Comparison of ENCODE assay signal across 17 cellular contexts in the genomic region with DNA sequence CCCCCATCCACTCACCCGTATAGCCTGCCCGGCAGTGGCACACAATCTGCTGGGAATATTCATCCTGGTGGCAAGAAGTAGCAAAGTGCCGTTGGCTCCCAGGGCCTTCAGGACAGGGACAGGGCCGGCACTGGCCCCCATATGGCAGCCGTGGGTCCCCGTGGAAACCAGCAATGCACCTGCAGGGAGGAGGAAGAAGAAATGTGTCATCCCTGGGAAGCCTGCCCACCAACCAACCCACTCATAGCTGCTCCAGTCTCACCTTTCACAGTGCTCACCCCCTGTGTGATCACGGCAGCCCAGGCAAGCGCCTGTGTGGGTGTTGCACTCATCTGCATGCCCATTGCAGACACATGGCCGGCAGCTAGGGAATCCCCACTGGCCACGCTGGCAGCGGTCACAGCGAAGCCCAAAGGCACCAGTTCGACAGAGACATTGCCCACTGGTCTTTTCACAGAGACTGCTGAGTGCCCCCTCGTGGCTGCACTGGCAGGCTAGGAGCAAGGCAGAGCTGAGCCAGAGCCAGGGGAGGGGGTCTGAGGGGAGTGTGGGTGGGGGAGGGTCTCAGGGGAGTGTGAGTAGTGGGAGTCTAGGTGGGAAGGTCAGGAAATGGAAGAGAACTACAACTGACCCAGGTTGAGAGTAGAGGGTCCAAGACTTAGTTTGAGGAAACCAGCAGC. TPM values are rescaled to one million over a fixed set of nuclear protein-coding genes. Genes with fewer than 3 reads are reported as not detected.
DNase-seq lines count a peak whose midpoint lies in the region; ATAC-seq and TF ChIP-seq lines count a peak whose summit lies in the region.
"Had no signal": no experiment of that assay in that cellular context is flagged by ENCODE, and none has a peak within 500 bp of the region (broad histone marks: within the 10 kb centered on the region; RNA-seq: fewer than 3 reads in every experiment).

No MANE protein-coding gene starts in this region.

- no peak overlapping the region for H3K27ac ChIP-seq in OCI-LY3 (ENCODE audit: low read length)
- H3K27ac ChIP-seq: ovary, Peyer's patch had no signal

- peak overlapping the region; percentile 44; the same call in 1 of the 2 replicates for H2AFZ ChIP-seq in OCI-LY3 (ENCODE audit: low read depth, low read length)

- peaks cover 4% of the 10 kb centered on the region for H3K79me2 ChIP-seq in OCI-LY3 (ENCODE audit: low read length)

- H3K4me2 ChIP-seq in OCI-LY3 (ENCODE audit: low read length): no peak overlapping the region

- H3K4me1 Mint-ChIP-seq in effector memory CD8-positive, alpha-beta T cell (ENCODE audit: low read depth in 2 of 2): peaks cover 0 to 5% of the 10 kb centered on the region in 2 donors
- H3K4me1 Mint-ChIP-seq in activated T-helper 1 cell treated with anti-CD3 and anti-CD28 coated beads, Interleukin-12 subunit alpha, Interleukin-12 subunit beta, Interleukin-2, Interleukin-4 antibody, amounts not matched to agents 30 ng/mL and 10 ng/mL and 1 ng/mL, durations not matched to agents 14 hours and 24 hours and 36 hours (ENCODE audit: low read depth): no peaks in the 10 kb centered on the region
- H3K4me1 Mint-ChIP-seq: mesothelial cell of epicardium had no signal

- H3K27me3 Mint-ChIP-seq in effector memory CD8-positive, alpha-beta T cell: no peaks in the 10 kb centered on the region
- peaks cover 1% of the 10 kb centered on the region for H3K27me3 Mint-ChIP-seq in activated T-helper 1 cell treated with anti-CD3 and anti-CD28 coated beads, Interleukin-12 subunit alpha, Interleukin-12 subunit beta, Interleukin-2, Interleukin-4 antibody, amounts not matched to agents 30 ng/mL and 10 ng/mL and 1 ng/mL, durations not matched to agents 14 hours and 24 hours and 36 hours (ENCODE audit: insufficient read depth)
- H3K27me3 Mint-ChIP-seq: activated CD4-positive, alpha-beta T cell treated with anti-CD3 and anti-CD28 coated beads, Interleukin-2, amount 10 ng/mL, durations not matched to agents 24 days and 14 days had no signal

- no peaks in the 10 kb centered on the region for H3K36me3 Mint-ChIP-seq in effector memory CD8-positive, alpha-beta T cell (ENCODE audit: insufficient read depth)
- no peaks in the 10 kb centered on the region for H3K36me3 Mint-ChIP-seq in activated T-helper 1 cell treated with anti-CD3 and anti-CD28 coated beads, Interleukin-12 subunit alpha, Interleukin-12 subunit beta, Interleukin-2, Interleukin-4 antibody, amounts not matched to agents 30 ng/mL and 10 ng/mL and 1 ng/mL, durations not matched to agents 14 hours and 24 hours and 36 hours (ENCODE audit: low read depth)

- no peaks in the 10 kb centered on the region for H3K36me3 ChIP-seq in OCI-LY3 (replicated peaks; ENCODE audit: low read depth, low read length)
- H3K36me3 ChIP-seq: ovary had no signal

- H3K27ac Mint-ChIP-seq in effector memory CD8-positive, alpha-beta T cell: peak overlapping the region; percentile 31 to 41
- no peak overlapping the region for H3K27ac Mint-ChIP-seq in activated T-helper 1 cell treated with anti-CD3 and anti-CD28 coated beads, Interleukin-12 subunit alpha, Interleukin-12 subunit beta, Interleukin-2, Interleukin-4 antibody, amounts not matched to agents 30 ng/mL and 10 ng/mL and 1 ng/mL, durations not matched to agents 14 hours and 24 hours and 36 hours
- H3K27ac Mint-ChIP-seq: activated CD4-positive, alpha-beta T cell treated with anti-CD3 and anti-CD28 coated beads, Interleukin-2, amount 10 ng/mL, durations not matched to agents 24 days and 14 days; mesothelial cell of epicardium had no signal

- ATAC-seq in effector memory CD8-positive, alpha-beta T cell (replicated peaks): no peak

- no peak overlapping the region for H3K4me3 ChIP-seq in OCI-LY3 (ENCODE audit: low read length)
- H3K4me3 ChIP-seq: ovary, Peyer's patch had no signal

- H3K4me1 ChIP-seq in OCI-LY3 (ENCODE audit: low read length): peaks cover 7% of the 10 kb centered on the region

- no peak overlapping the region for H3K4me3 Mint-ChIP-seq in effector memory CD8-positive, alpha-beta T cell
- H3K4me3 Mint-ChIP-seq in activated T-helper 1 cell treated with anti-CD3 and anti-CD28 coated beads, Interleukin-12 subunit alpha, Interleukin-12 subunit beta, Interleukin-2, Interleukin-4 antibody, amounts not matched to agents 30 ng/mL and 10 ng/mL and 1 ng/mL, durations not matched to agents 14 hours and 24 hours and 36 hours: no peak overlapping the region
- H3K4me3 Mint-ChIP-seq: activated CD4-positive, alpha-beta T cell treated with anti-CD3 and anti-CD28 coated beads, Interleukin-2, amount 10 ng/mL, durations not matched to agents 24 days and 14 days; mesothelial cell of epicardium had no signal

- H3K9ac ChIP-seq in OCI-LY3 (ENCODE audit: low read length): no peak overlapping the region

- intact Hi-C loops in activated T-helper 1 cell treated with anti-CD3 and anti-CD28 coated beads, Interleukin-12 subunit alpha, Interleukin-12 subunit beta, Interleukin-2, Interleukin-4 antibody, amounts not matched to agents 30 ng/mL and 10 ng/mL and 1 ng/mL, durations not matched to agents 14 hours and 24 hours and 36 hours (cut with micrococcal nuclease): loop anchor here (10.0 kb wide), 1 partner anchor 660 kb away; the partner anchor contains the start of gene IP6K1

- DNase-seq in 8988T (peak; percentile 55), T-helper 1 cell (no peak), globus pallidus (ENCODE audit: low spot score) (no peak), NCI-H2107 (lab: John Stamatoyannopoulos, UW) (no peak)
- DNase-seq in effector memory CD8-positive, alpha-beta T cell: no peak
- DNase-seq in activated T-helper 1 cell treated with anti-CD3 and anti-CD28 coated beads, Interleukin-12 subunit alpha, Interleukin-12 subunit beta, Interleukin-2, Interleukin-4 antibody, amounts not matched to agents 30 ng/mL and 10 ng/mL and 1 ng/mL, durations not matched to agents 14 hours and 24 hours and 36 hours (ENCODE audit: low spot score): no peak
- DNase-seq: activated CD4-positive, alpha-beta T cell treated with anti-CD3 and anti-CD28 coated beads, Interleukin-2, amount 10 ng/mL, durations not matched to agents 24 days and 14 days; aorta; Caco-2; NCI-H1048; ovary; Peyer's patch; stimulated activated CD4-positive, alpha-beta T cell treated with anti-CD3 and anti-CD28 coated beads, Interleukin-12 subunit alpha, Interleukin-12 subunit beta, amount 100 ng/mL, for 4 hours; T-helper 2 cell had no signal

- H4K20me1 ChIP-seq in OCI-LY3 (ENCODE audit: insufficient read depth, low read length): no peaks in the 10 kb centered on the region

- H3K27me3 ChIP-seq in OCI-LY3 (ENCODE audit: low read depth, low read length): no peaks in the 10 kb centered on the region
- H3K27me3 ChIP-seq: ovary, Peyer's patch had no signal

- no peaks in the 10 kb centered on the region for H3K9me3 Mint-ChIP-seq in effector memory CD8-positive, alpha-beta T cell
- H3K9me3 Mint-ChIP-seq in activated T-helper 1 cell treated with anti-CD3 and anti-CD28 coated beads, Interleukin-12 subunit alpha, Interleukin-12 subunit beta, Interleukin-2, Interleukin-4 antibody, amounts not matched to agents 30 ng/mL and 10 ng/mL and 1 ng/mL, durations not matched to agents 14 hours and 24 hours and 36 hours: no peaks in the 10 kb centered on the region
- H3K9me3 Mint-ChIP-seq: activated CD4-positive, alpha-beta T cell treated with anti-CD3 and anti-CD28 coated beads, Interleukin-2, amount 10 ng/mL, durations not matched to agents 24 days and 14 days; mesothelial cell of epicardium had no signal

- H3K9me3 ChIP-seq in OCI-LY3 (ENCODE audit: insufficient read depth, low read length): no peaks in the 10 kb centered on the region
- H3K9me3 ChIP-seq: Caco-2, ovary, Peyer's patch had no signal

- TF ChIP-seq CTCF in GM12874 (IDR thresholded peaks at IDR 0.05; ENCODE audit: insufficient read depth, low read depth, low read length) (peak; percentile 39), OCI-LY3 (IDR thresholded peaks at IDR 0.05; ENCODE audit: low read depth, low read length) (peak; percentile 46)

RNA-seq across cellular contexts. Expression of gene USP19, which starts 4.5 kb away (rescaled TPM):
- total RNA-seq in activated T-helper 1 cell treated with anti-CD3 and anti-CD28 coated beads, Interleukin-12 subunit alpha, Interleukin-12 subunit beta, Interleukin-2, Interleukin-4 antibody, amounts not matched to agents 30 ng/mL and 10 ng/mL and 1 ng/mL, durations not matched to agents 14 hours and 24 hours and 36 hours: 57.7 and 59.7 TPM in 2 replicates

RNA-seq across cellular contexts. Expression of gene LAMB2, which starts 7.7 kb away (rescaled TPM):
- not detected in 2 replicates for total RNA-seq in activated T-helper 1 cell treated with anti-CD3 and anti-CD28 coated beads, Interleukin-12 subunit alpha, Interleukin-12 subunit beta, Interleukin-2, Interleukin-4 antibody, amounts not matched to agents 30 ng/mL and 10 ng/mL and 1 ng/mL, durations not matched to agents 14 hours and 24 hours and 36 hours
- total RNA-seq: activated CD4-positive, alpha-beta T cell treated with anti-CD3 and anti-CD28 coated beads, Interleukin-2, amount 10 ng/mL, durations not matched to agents 24 days and 14 days had no signal

RNA-seq across cellular contexts. Expression of gene QARS1, which starts 20.6 kb away (rescaled TPM):
- total RNA-seq in activated T-helper 1 cell treated with anti-CD3 and anti-CD28 coated beads, Interleukin-12 subunit alpha, Interleukin-12 subunit beta, Interleukin-2, Interleukin-4 antibody, amounts not matched to agents 30 ng/mL and 10 ng/mL and 1 ng/mL, durations not matched to agents 14 hours and 24 hours and 36 hours: 185 and 200 TPM in 2 replicates

RNA-seq across cellular contexts. Expression of gene QRICH1, which starts 31.3 kb away (rescaled TPM):
- total RNA-seq in activated T-helper 1 cell treated with anti-CD3 and anti-CD28 coated beads, Interleukin-12 subunit alpha, Interleukin-12 subunit beta, Interleukin-2, Interleukin-4 antibody, amounts not matched to agents 30 ng/mL and 10 ng/mL and 1 ng/mL, durations not matched to agents 14 hours and 24 hours and 36 hours: 147 and 150 TPM in 2 replicates

RNA-seq across cellular contexts. Expression of gene CCDC71, which starts 41.0 kb away (rescaled TPM):
- 27.6 and 29.1 TPM in 2 replicates for total RNA-seq in activated T-helper 1 cell treated with anti-CD3 and anti-CD28 coated beads, Interleukin-12 subunit alpha, Interleukin-12 subunit beta, Interleukin-2, Interleukin-4 antibody, amounts not matched to agents 30 ng/mL and 10 ng/mL and 1 ng/mL, durations not matched to agents 14 hours and 24 hours and 36 hours
